In genomic region chr5:141951341-141951781, GRCh38 we compare ENCODE assay signal across 8 cellular contexts. TPM values are rescaled to one million over a fixed set of nuclear protein-coding genes. Genes with fewer than 3 reads are reported as not detected.
DNase-seq lines count a peak whose midpoint lies in the region; ATAC-seq, FAIRE-seq and TF ChIP-seq lines count a peak whose summit lies in the region.

No MANE protein-coding gene starts in this region.

- WGBS in K562 (ENCODE audit: insufficient coverage, low coverage, missing lambda C conversion rate), result 17% methylated on average over 9 of the region's 9 CpGs

- intact Hi-C loops in K562 (cut with micrococcal nuclease), result no loop called here

- peak; percentile 46 for TF ChIP-seq CTCF in NB4 (IDR thresholded peaks at IDR 0.05; ENCODE audit: low read depth, low read length)
- TF ChIP-seq CTCF in K562 (IDR thresholded peaks at IDR 0.05 in 2 of 3, conservative IDR thresholded peaks at IDR 0.05 in 1 of 3; ENCODE audit: insufficient read depth in 2 of 3, low read depth in 1 of 3, low read length in 3 of 3), result peak; percentile 37 to 68 (median 54)
- TF ChIP-seq CTCF in neural cell (IDR thresholded peaks at IDR 0.05; ENCODE audit: poor library complexity, severe bottlenecking), result peak; percentile 37

- no peak overlapping the region for H3K4me3 ChIP-seq in NB4 (ENCODE audit: low read depth, low read length)
- H3K4me3 ChIP-seq in K562, result no peak overlapping the region
- H3K4me3 ChIP-seq in neural cell (ENCODE audit: low read length), result no peak overlapping the region
- no peak overlapping the region for H3K4me3 ChIP-seq in effector memory CD4-positive, alpha-beta T cell (ENCODE audit: insufficient read depth, low read depth, low read length, poor library complexity, severe bottlenecking)

- H3K4me1 ChIP-seq in K562 (replicated peaks in 1 of 2; ENCODE audit: control insufficient read depth in 2 of 2, insufficient read depth in 2 of 2, low read length in 2 of 2), result no peaks in the 10 kb centered on the region; a peak in 1 of 5 replicates
- H3K4me1 ChIP-seq in effector memory CD4-positive, alpha-beta T cell (ENCODE audit: control insufficient read depth, insufficient read depth, low read length, poor library complexity, severe bottlenecking), result no peaks in the 10 kb centered on the region

- ATAC-seq in GM21423 (IDR thresholded peaks at IDR 0.05; ENCODE audit: unreplicated experiment), result peak; percentile 88
- peak; percentile 87 for ATAC-seq in K562

- H3K36me3 ChIP-seq in K562 (ENCODE audit: control insufficient read depth, insufficient read depth, low read length) (no peaks in the 10 kb centered on the region), neural cell (ENCODE audit: insufficient read depth, low read length) (no peaks in the 10 kb centered on the region)
- no peaks in the 10 kb centered on the region for H3K36me3 ChIP-seq in effector memory CD4-positive, alpha-beta T cell (ENCODE audit: control insufficient read depth, insufficient read depth, low read length)

- H3K9ac ChIP-seq in K562 (ENCODE audit: insufficient read depth in 1 of 2, low read depth in 2 of 2, low read length in 2 of 2) (no peak overlapping the region; a peak in 1 of 4 replicates), neural cell (ENCODE audit: low read length) (no peak overlapping the region)

- H3K27ac ChIP-seq in K562 (ENCODE audit: extremely low read depth, low read depth, low read length), result no peak overlapping the region
- no peak overlapping the region for H3K27ac ChIP-seq in neural cell (ENCODE audit: low read length)
- H3K27ac ChIP-seq in effector memory CD4-positive, alpha-beta T cell (ENCODE audit: insufficient read depth, low read length, poor library complexity, severe bottlenecking), result no peak overlapping the region

- no peak for TF ChIP-seq POLR2A in NB4 (IDR thresholded peaks at IDR 0.05; ENCODE audit: extremely low read depth, insufficient read length)
- TF ChIP-seq POLR2A in K562 (conservative IDR thresholded peaks at IDR 0.05), result no peak

- H3K9me1 ChIP-seq in K562 (ENCODE audit: control insufficient read depth, insufficient read depth, low read length), result no peaks in the 10 kb centered on the region

- H3K9me3 ChIP-seq in K562 (replicated peaks; ENCODE audit: control insufficient read depth, insufficient read depth, low read depth, low read length) (no peaks in the 10 kb centered on the region), neural cell (ENCODE audit: low read length) (no peaks in the 10 kb centered on the region)
- H3K9me3 ChIP-seq in effector memory CD4-positive, alpha-beta T cell (ENCODE audit: control insufficient read depth, low read length), result no peaks in the 10 kb centered on the region

- H3F3A ChIP-seq in neural cell (ENCODE audit: insufficient read depth, low read length, poor library complexity, severe bottlenecking), result no peaks in the 10 kb centered on the region

- BruUV-seq in K562 (replicated peaks; lab: Mats Ljungman, UMichigan), result no TSS peak

- no peak for FAIRE-seq in K562 (lab: Jason Lieb, UNC)

- H2AFZ ChIP-seq in K562 (ENCODE audit: low read depth, low read length), result no peak overlapping the region
- H2AFZ ChIP-seq in neural cell (ENCODE audit: low read depth, low read length), result no peak overlapping the region

- no peak for TF ChIP-seq EP300 in K562 (IDR thresholded peaks at IDR 0.05; ENCODE audit: low read length)
- TF ChIP-seq EP300 in neural cell (conservative IDR thresholded peaks at IDR 0.05; ENCODE audit: poor library complexity, severe bottlenecking), result no peak

- in situ Hi-C loops in K562 (cut with MboI), result no loop called here

- H3K9me2 ChIP-seq in neural cell (ENCODE audit: insufficient read depth, low read length), result no peaks in the 10 kb centered on the region

- H4K20me1 ChIP-seq in K562 (replicated peaks; ENCODE audit: control insufficient read depth, insufficient read depth, low read length), result peaks cover under 1% of the 10 kb centered on the region; the same call in 1 of the 2 replicates
- no peaks in the 10 kb centered on the region for H4K20me1 ChIP-seq in neural cell (ENCODE audit: insufficient read depth)

- DNase-seq in ELF-1 (ENCODE audit: low read depth, low spot score), result peak; percentile 72
- peak; percentile 54 for DNase-seq in NB4 (ENCODE audit: low read depth)
- peak; percentile 43 to 68 (median 61) for DNase-seq in K562 (ENCODE audit: extremely low read depth in 1 of 4, low spot score in 3 of 4)
- no peak for DNase-seq in effector memory CD4-positive, alpha-beta T cell
- no peak for DNase-seq in NCI-H2107 (lab: John Stamatoyannopoulos, UW)
- DNase-seq in nucleus accumbens (lab: John Stamatoyannopoulos, UW), result no peak

- TF ChIP-seq RAD21 in K562 (CRISPR knock-in tag; conservative IDR thresholded peaks at IDR 0.05 in 1 of 2, IDR thresholded peaks at IDR 0.05 in 1 of 2) (no peak), neural cell (conservative IDR thresholded peaks at IDR 0.05) (no peak)

- H3K27me3 ChIP-seq in K562 (ENCODE audit: control insufficient read depth in 2 of 2, insufficient read depth in 2 of 2, low read length in 2 of 2), result peaks cover 20 to 49% of the 10 kb centered on the region in 2 experiments; a peak in 4 of 5 replicates
- no peaks in the 10 kb centered on the region for H3K27me3 ChIP-seq in neural cell (ENCODE audit: insufficient read depth, low read depth, low read length)
- no peaks in the 10 kb centered on the region for H3K27me3 ChIP-seq in effector memory CD4-positive, alpha-beta T cell (replicated peaks; ENCODE audit: control insufficient read depth, insufficient read depth, low read length, poor library complexity, severe bottlenecking)

- POLR2A ChIA-PET in K562 (lab: Yijun Ruan, JAX), result no interaction called here

- H3K4me2 ChIP-seq in K562 (ENCODE audit: insufficient read depth, low read length), result no peak overlapping the region; the same call in 1 of the 2 replicates
- H3K4me2 ChIP-seq in neural cell (ENCODE audit: low read length), result no peak overlapping the region

- CTCF ChIA-PET in K562 (lab: Yijun Ruan, JAX; ENCODE audit: low intra/inter-chr PET ratio), result no interaction called here

- H3K79me2 ChIP-seq in K562 (ENCODE audit: control insufficient read depth, insufficient read depth, low read length) (no peaks in the 10 kb centered on the region), neural cell (replicated peaks; ENCODE audit: insufficient read depth, low read length) (no peaks in the 10 kb centered on the region)

RNA-seq across cellular contexts. Expression of gene PCDH12, which starts 6.6 kb away (rescaled TPM):
- not detected in 2 replicates for total RNA-seq in K562 (2011; cell fraction: chromatin; rRNA removed; ENCODE audit: low replicate concordance)
- total RNA-seq in K562 (2011; cell fraction: nucleolus; rRNA removed), result under 0.01 TPM in 1 of 2 replicates, not detected in the other
- total RNA-seq in K562 (2011; cell fraction: nucleoplasm; rRNA removed), result not detected in 2 replicates
- 0.04 TPM in 1 of 2 replicates, not detected in the other for total RNA-seq in K562 (2014; rRNA removed)
- 0.03 TPM in 1 of 2 replicates, not detected in the other for total RNA-seq in K562 (2014; rRNA removed; fragmentation: Illumina TruSeq; extraction: Trizol)
- total RNA-seq in K562 (2015; rRNA removed; fragmentation: Illumina TruSeq; extraction: Trizol), result not detected in 2 replicates
- total RNA-seq in K562 (2021), result 0.04 TPM in 1 of 2 replicates, not detected in the other
- not detected in 2 replicates for polyA plus RNA-seq in K562 (2011; rRNA removed)
- under 0.01 TPM in 1 of 2 replicates, not detected in the other for polyA plus RNA-seq in K562 (2011; cell fraction: cytosol; rRNA removed)
- polyA plus RNA-seq in K562 (2011; cell fraction: nucleus; rRNA removed), result not detected in 2 replicates
- polyA plus RNA-seq in K562 (2012), result 0.03 and 0.79 TPM in 2 replicates
- 0.01 and 0.03 TPM in 2 replicates for polyA plus RNA-seq in K562 (2014; fragmentation: Illumina TruSeq; extraction: Trizol)
- polyA plus RNA-seq in K562 (2014; fragmentation: Nextera tagmentation; extraction: Ambion mirVana), result under 1 TPM; 0.01 TPM
- 0.01 TPM in 1 of 2 replicates, not detected in the other for polyA plus RNA-seq in K562 (2014; rRNA removed)
- not detected in 2 replicates for polyA minus RNA-seq in K562 (2011; rRNA and poly(A)+ RNA removed)
- polyA minus RNA-seq in K562 (2011; cell fraction: cytosol; rRNA and poly(A)+ RNA removed), result not detected in 2 replicates
- polyA minus RNA-seq in K562 (2011; cell fraction: nucleus; rRNA and poly(A)+ RNA removed), result not detected in 2 replicates
- polyA plus RNA-seq in neural cell, result not detected in 2 replicates
- polyA minus RNA-seq in neural cell, result not detected in 2 replicates

RNA-seq across cellular contexts. Expression of gene RNF14, which starts 17.5 kb away (rescaled TPM):
- total RNA-seq in K562 (2011; cell fraction: chromatin; rRNA removed; ENCODE audit: low replicate concordance), result 48.4 and 50.0 TPM in 2 replicates
- 25.0 and 27.0 TPM in 2 replicates for total RNA-seq in K562 (2011; cell fraction: nucleolus; rRNA removed)
- total RNA-seq in K562 (2011; cell fraction: nucleoplasm; rRNA removed), result 37.1 and 41.4 TPM in 2 replicates
- total RNA-seq in K562 (2014; rRNA removed), result 36.3 and 49.4 TPM in 2 replicates
- total RNA-seq in K562 (2014; rRNA removed; fragmentation: Illumina TruSeq; extraction: Trizol), result 96.0 and 113 TPM in 2 replicates
- 63.5 and 65.7 TPM in 2 replicates for total RNA-seq in K562 (2015; rRNA removed; fragmentation: Illumina TruSeq; extraction: Trizol)
- 71.5 and 72.9 TPM in 2 replicates for total RNA-seq in K562 (2021)
- 40.2 and 75.1 TPM in 2 replicates for polyA plus RNA-seq in K562 (2011; rRNA removed)
- polyA plus RNA-seq in K562 (2011; cell fraction: cytosol; rRNA removed), result 27.5 and 29.4 TPM in 2 replicates
- 31.7 and 39.3 TPM in 2 replicates for polyA plus RNA-seq in K562 (2011; cell fraction: nucleus; rRNA removed)
- polyA plus RNA-seq in K562 (2012), result 71.4 and 72.1 TPM in 2 replicates
- polyA plus RNA-seq in K562 (2014; fragmentation: Illumina TruSeq; extraction: Trizol), result 91.6 and 94.7 TPM in 2 replicates
- polyA plus RNA-seq in K562 (2014; fragmentation: Nextera tagmentation; extraction: Ambion mirVana), result 100 to 1,000 TPM; 100 to 140 TPM
- 38.1 and 41.4 TPM in 2 replicates for polyA plus RNA-seq in K562 (2014; rRNA removed)
- polyA minus RNA-seq in K562 (2011; rRNA and poly(A)+ RNA removed), result 49.8 and 68.3 TPM in 2 replicates
- 27.7 and 44.4 TPM in 2 replicates for polyA minus RNA-seq in K562 (2011; cell fraction: cytosol; rRNA and poly(A)+ RNA removed)
- polyA minus RNA-seq in K562 (2011; cell fraction: nucleus; rRNA and poly(A)+ RNA removed), result 20.3 and 28.5 TPM in 2 replicates
- polyA plus RNA-seq in neural cell, result 82.1 and 108 TPM in 2 replicates
- 83.3 and 93.9 TPM in 2 replicates for polyA minus RNA-seq in neural cell

RNA-seq across cellular contexts. Expression of gene DELE1, which starts 27.7 kb away (rescaled TPM):
- total RNA-seq in K562 (2011; cell fraction: chromatin; rRNA removed; ENCODE audit: low replicate concordance), result 104 and 158 TPM in 2 replicates
- total RNA-seq in K562 (2011; cell fraction: nucleolus; rRNA removed), result 66.7 and 84.5 TPM in 2 replicates
- total RNA-seq in K562 (2011; cell fraction: nucleoplasm; rRNA removed), result 76.9 and 103 TPM in 2 replicates
- total RNA-seq in K562 (2014; rRNA removed) (48.5 and 49.8 TPM in 2 replicates), K562 (2014; rRNA removed; fragmentation: Illumina TruSeq; extraction: Trizol) (29.2 and 34.0 TPM in 2 replicates), K562 (2015; rRNA removed; fragmentation: Illumina TruSeq; extraction: Trizol) (42.6 and 51.5 TPM in 2 replicates), K562 (2021) (64.7 and 68.8 TPM in 2 replicates)
- polyA plus RNA-seq in K562 (2011; rRNA removed) (73.0 and 100.0 TPM in 2 replicates), K562 (2014; fragmentation: Illumina TruSeq; extraction: Trizol) (62.7 and 65.1 TPM in 2 replicates), K562 (2014; fragmentation: Nextera tagmentation; extraction: Ambion mirVana) (10 to 100 TPM; 16.6 to 37.6 TPM), K562 (2014; rRNA removed) (66.3 and 74.4 TPM in 2 replicates), neural cell (49.6 and 61.4 TPM in 2 replicates)
- polyA plus RNA-seq in K562 (2011; cell fraction: cytosol; rRNA removed), result 72.9 and 97.6 TPM in 2 replicates
- 309 and 379 TPM in 2 replicates for polyA plus RNA-seq in K562 (2011; cell fraction: nucleus; rRNA removed)
- polyA plus RNA-seq in K562 (2012), result 49.1 and 105 TPM in 2 replicates
- polyA minus RNA-seq in K562 (2011; rRNA and poly(A)+ RNA removed), result 30.3 and 39.6 TPM in 2 replicates
- 32.1 and 33.3 TPM in 2 replicates for polyA minus RNA-seq in K562 (2011; cell fraction: cytosol; rRNA and poly(A)+ RNA removed)
- polyA minus RNA-seq in K562 (2011; cell fraction: nucleus; rRNA and poly(A)+ RNA removed), result 47.8 and 79.8 TPM in 2 replicates
- 36.0 and 38.2 TPM in 2 replicates for polyA minus RNA-seq in neural cell

Comparison
In these comparisons a context has a peak if more than half of its experiments do, and no peak if none do; other contexts are left out.
1. DNase-seq: peak in ELF-1 (single experiment), NB4 (single experiment) and K562 (4 of 4); none in effector memory CD4-positive, alpha-beta T cell (0 of 3), NCI-H2107 (single experiment) and nucleus accumbens (0 of 56).
2. Peak in every context shown above with its lines, with median percentiles within 50 percentile points of each other: CTCF ChIP-seq.